16 cellular contexts compared by ENCODE assay signal in the genomic region with DNA sequence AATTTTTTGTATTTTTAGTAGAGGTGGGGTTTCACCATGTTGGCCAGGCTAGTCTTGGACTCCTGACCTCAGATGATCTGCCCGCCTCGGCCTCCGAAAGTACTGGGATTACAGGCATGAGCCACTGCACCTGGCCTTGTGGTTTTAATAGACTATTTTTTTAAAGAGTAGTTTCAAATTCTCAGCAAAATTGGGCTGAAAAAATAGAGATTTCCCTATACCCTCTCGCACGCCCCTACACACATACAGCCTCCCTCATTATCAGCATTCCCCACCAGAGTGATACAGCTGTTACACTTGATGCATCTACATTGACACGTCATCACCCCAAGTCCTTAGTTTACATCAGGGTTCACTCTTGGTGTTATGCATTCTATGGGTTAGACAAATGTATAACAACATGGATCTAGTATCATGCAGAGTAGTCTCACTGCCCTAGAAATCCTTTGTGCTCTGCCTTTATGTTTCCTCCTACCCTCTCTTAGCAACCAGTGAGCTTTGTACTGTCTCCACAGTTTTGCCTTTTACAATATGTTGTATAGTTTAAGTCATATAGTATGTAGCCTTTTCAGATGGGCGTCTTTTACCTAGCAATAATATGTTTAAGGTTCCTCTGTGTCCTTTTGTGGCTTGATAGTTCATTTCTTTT.
A peak's percentile ranks its signal among the peaks of the same experiment; 100 is the strongest.
DNase-seq lines count a peak whose midpoint lies in the region; ATAC-seq and TF ChIP-seq lines count a peak whose summit lies in the region.
"Had no signal": no experiment of that assay in that cellular context is flagged by ENCODE, and none has a peak within 500 bp of the region (broad histone marks: within the 10 kb centered on the region; RNA-seq: fewer than 3 reads in every experiment).

No MANE protein-coding gene starts in this region.

- no peak for TF ChIP-seq CTCF in transverse colon (IDR thresholded peaks at IDR 0.05)
- TF ChIP-seq CTCF in CD8-positive, alpha-beta T cell (IDR thresholded peaks at IDR 0.05) = no peak

- ATAC-seq in HG02678 (IDR thresholded peaks at IDR 0.05; ENCODE audit: unreplicated experiment) = peak; percentile 87
- ATAC-seq in HG03521 (IDR thresholded peaks at IDR 0.05; ENCODE audit: unreplicated experiment) = peak; percentile 78
- no peak for ATAC-seq in CD8-positive, alpha-beta T cell
- ATAC-seq: activated CD8-positive, alpha-beta T cell treated with anti-CD3 and anti-CD28 coated beads for 36 hours had no signal

- 60 to 67% methylated on average over 7 of the region's 7 CpGs for whole genome bisulfite sequencing in transverse colon (ENCODE audit: low coverage in 1 of 2), 2 donors

- no peaks in the 10 kb centered on the region for H3K36me3 ChIP-seq in transverse colon
- H3K36me3 ChIP-seq in CD8-positive, alpha-beta T cell (ENCODE audit: insufficient read depth, low read length) = no peaks in the 10 kb centered on the region

- no peaks in the 10 kb centered on the region for H3K9me3 ChIP-seq in transverse colon
- H3K9me3 ChIP-seq in CD8-positive, alpha-beta T cell (ENCODE audit: low read length) = no peaks in the 10 kb centered on the region

- H3K27ac ChIP-seq in transverse colon = peak overlapping the region; percentile 62 to 75 (median 73)
- H3K27ac ChIP-seq in CD8-positive, alpha-beta T cell (ENCODE audit: low read depth, low read length) = no peak overlapping the region
- H3K27ac ChIP-seq: 22Rv1, skin epidermis had no signal

- intact Hi-C loops in transverse colon (cut with DNase I; ENCODE audit: low total_unique reads) = no loop called here
- intact Hi-C loops in CD8-positive, alpha-beta T cell (cut with DNase I, micrococcal nuclease) = no loop called here

- DNase-seq in DMS53 (lab: John Stamatoyannopoulos, UW) (peak; percentile 10), DMS53 treated with DMSO at 0.1 percent for 48 hours (lab: John Stamatoyannopoulos, UW; ENCODE audit: unreplicated experiment) (no peak), transverse colon (peak; percentile 51), NCI-H1105 (lab: John Stamatoyannopoulos, UW) (no peak)
- DNase-seq in CD8-positive, alpha-beta T cell = no peak
- DNase-seq in activated effector memory CD4-positive, alpha-beta T cell treated with Interleukin-2 at 50 U/mL for 16 hours = no peak
- DNase-seq: activated CD8-positive, alpha-beta T cell treated with anti-CD3 and anti-CD28 coated beads for 36 hours; cerebellar nuclear complex; NCI-H1092 treated with DMSO at 0.1 percent for 48 hours; nephron progenitor cell had no signal

- CTCF ChIA-PET in CD8-positive, alpha-beta T cell (lab: Charles Lee) = no interaction called here

- H3K4me1 ChIP-seq in transverse colon = peaks cover 7 to 43% (median 23%) of the 10 kb centered on the region in 4 donors
- H3K4me1 ChIP-seq in CD8-positive, alpha-beta T cell (ENCODE audit: insufficient read depth, low read length) = peaks cover 13% of the 10 kb centered on the region

- peak overlapping the region in 1 of 4 donors; percentile 14 for H3K4me3 ChIP-seq in transverse colon
- H3K4me3 ChIP-seq in CD8-positive, alpha-beta T cell (ENCODE audit: low read depth, low read length) = no peak overlapping the region
- H3K4me3 ChIP-seq: skin epidermis had no signal

- no peak overlapping the region for H3K4me3 Mint-ChIP-seq in CD8-positive, alpha-beta T cell
- H3K4me3 Mint-ChIP-seq: activated CD8-positive, alpha-beta T cell treated with anti-CD3 and anti-CD28 coated beads for 36 hours; activated naive CD4-positive, alpha-beta T cell treated with anti-CD3 and anti-CD28 coated beads, Interleukin-2, amount 50 U/mL, for 24 hours; nephron progenitor cell; T-helper 2 cell treated with Interferon-gamma antibody and Interleukin-4, amounts not matched to agents 5 μg/mL and 100 μg/mL, for 36 hours had no signal

- no peaks in the 10 kb centered on the region for H3K36me3 Mint-ChIP-seq in CD8-positive, alpha-beta T cell

- in situ Hi-C loops in transverse colon (cut with MboI; ENCODE audit: low pct_ligation_motif_present in 1 of 4, low pct_unique_long_range_greater_than_20kb in 1 of 4, low sequenced_read_pairs in 3 of 4) = no loop called here

- POLR2A ChIA-PET in CD8-positive, alpha-beta T cell (lab: Charles Lee) = no interaction called here

- no peaks in the 10 kb centered on the region for H3K27me3 ChIP-seq in transverse colon
- H3K27me3 ChIP-seq in CD8-positive, alpha-beta T cell (ENCODE audit: insufficient read depth, low read length) = no peaks in the 10 kb centered on the region

- H3K27ac Mint-ChIP-seq in CD8-positive, alpha-beta T cell = no peak overlapping the region
- H3K27ac Mint-ChIP-seq: activated CD8-positive, alpha-beta T cell treated with anti-CD3 and anti-CD28 coated beads for 36 hours; activated naive CD4-positive, alpha-beta T cell treated with anti-CD3 and anti-CD28 coated beads, Interleukin-2, amount 50 U/mL, for 24 hours; nephron progenitor cell; T-helper 2 cell treated with Interferon-gamma antibody and Interleukin-4, amounts not matched to agents 5 μg/mL and 100 μg/mL, for 36 hours had no signal

- no peaks in the 10 kb centered on the region for H3K27me3 Mint-ChIP-seq in CD8-positive, alpha-beta T cell (ENCODE audit: low read depth)
- H3K27me3 Mint-ChIP-seq: activated CD8-positive, alpha-beta T cell treated with anti-CD3 and anti-CD28 coated beads for 36 hours; activated naive CD4-positive, alpha-beta T cell treated with anti-CD3 and anti-CD28 coated beads, Interleukin-2, amount 50 U/mL, for 24 hours had no signal

- no peak for TF ChIP-seq EP300 in transverse colon (IDR thresholded peaks at IDR 0.05; ENCODE audit: low read depth)

- no peaks in the 10 kb centered on the region for H3K9me3 Mint-ChIP-seq in CD8-positive, alpha-beta T cell
- H3K9me3 Mint-ChIP-seq: activated CD8-positive, alpha-beta T cell treated with anti-CD3 and anti-CD28 coated beads for 36 hours; activated naive CD4-positive, alpha-beta T cell treated with anti-CD3 and anti-CD28 coated beads, Interleukin-2, amount 50 U/mL, for 24 hours; T-helper 2 cell treated with Interferon-gamma antibody and Interleukin-4, amounts not matched to agents 5 μg/mL and 100 μg/mL, for 36 hours had no signal

- H3K4me1 Mint-ChIP-seq in CD8-positive, alpha-beta T cell (ENCODE audit: low read depth) = peaks cover 85% of the 10 kb centered on the region

- TF ChIP-seq POLR2A in transverse colon (IDR thresholded peaks at IDR 0.05) = no peak

Comparison
In these comparisons a context has a peak if more than half of its experiments do, and no peak if none do; other contexts are left out.
1. DNase-seq: peak in DMS53 (single experiment) and transverse colon (single experiment); none in DMS53 treated with DMSO at 0.1 percent for 48 hours (single experiment), CD8-positive, alpha-beta T cell (0 of 7), activated effector memory CD4-positive, alpha-beta T cell treated with Interleukin-2 at 50 U/mL for 16 hours (single experiment) and NCI-H1105 (single experiment).